1 cellular context compared by ENCODE assay signal in the genomic region with DNA sequence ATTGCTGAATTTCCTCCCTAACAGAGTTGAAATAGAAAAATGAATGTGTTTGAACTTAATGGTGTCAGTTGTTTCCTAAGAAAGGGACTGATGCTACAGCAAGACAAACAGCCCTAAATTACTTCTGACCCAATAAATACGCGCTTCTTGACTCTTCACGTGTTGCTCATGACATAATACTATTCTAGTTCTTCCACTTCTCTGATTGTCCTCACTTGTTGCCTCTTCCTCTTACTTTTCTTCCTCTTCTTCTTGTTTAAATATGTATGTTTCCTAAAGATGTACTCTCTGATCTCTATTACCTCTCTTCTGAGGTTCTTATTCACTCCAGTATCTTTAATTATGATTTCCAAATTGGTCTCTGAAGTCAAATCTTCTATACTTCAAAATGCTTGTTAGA.
TF ChIP-seq lines count a peak whose summit lies in the region.

No MANE protein-coding gene starts in this region.

TF ChIP-seq in K562, 482 proteins besides CTCF, POLR2A, EP300 and RAD21 (continued from another document):
- TF ChIP-seq, protein P1, sequence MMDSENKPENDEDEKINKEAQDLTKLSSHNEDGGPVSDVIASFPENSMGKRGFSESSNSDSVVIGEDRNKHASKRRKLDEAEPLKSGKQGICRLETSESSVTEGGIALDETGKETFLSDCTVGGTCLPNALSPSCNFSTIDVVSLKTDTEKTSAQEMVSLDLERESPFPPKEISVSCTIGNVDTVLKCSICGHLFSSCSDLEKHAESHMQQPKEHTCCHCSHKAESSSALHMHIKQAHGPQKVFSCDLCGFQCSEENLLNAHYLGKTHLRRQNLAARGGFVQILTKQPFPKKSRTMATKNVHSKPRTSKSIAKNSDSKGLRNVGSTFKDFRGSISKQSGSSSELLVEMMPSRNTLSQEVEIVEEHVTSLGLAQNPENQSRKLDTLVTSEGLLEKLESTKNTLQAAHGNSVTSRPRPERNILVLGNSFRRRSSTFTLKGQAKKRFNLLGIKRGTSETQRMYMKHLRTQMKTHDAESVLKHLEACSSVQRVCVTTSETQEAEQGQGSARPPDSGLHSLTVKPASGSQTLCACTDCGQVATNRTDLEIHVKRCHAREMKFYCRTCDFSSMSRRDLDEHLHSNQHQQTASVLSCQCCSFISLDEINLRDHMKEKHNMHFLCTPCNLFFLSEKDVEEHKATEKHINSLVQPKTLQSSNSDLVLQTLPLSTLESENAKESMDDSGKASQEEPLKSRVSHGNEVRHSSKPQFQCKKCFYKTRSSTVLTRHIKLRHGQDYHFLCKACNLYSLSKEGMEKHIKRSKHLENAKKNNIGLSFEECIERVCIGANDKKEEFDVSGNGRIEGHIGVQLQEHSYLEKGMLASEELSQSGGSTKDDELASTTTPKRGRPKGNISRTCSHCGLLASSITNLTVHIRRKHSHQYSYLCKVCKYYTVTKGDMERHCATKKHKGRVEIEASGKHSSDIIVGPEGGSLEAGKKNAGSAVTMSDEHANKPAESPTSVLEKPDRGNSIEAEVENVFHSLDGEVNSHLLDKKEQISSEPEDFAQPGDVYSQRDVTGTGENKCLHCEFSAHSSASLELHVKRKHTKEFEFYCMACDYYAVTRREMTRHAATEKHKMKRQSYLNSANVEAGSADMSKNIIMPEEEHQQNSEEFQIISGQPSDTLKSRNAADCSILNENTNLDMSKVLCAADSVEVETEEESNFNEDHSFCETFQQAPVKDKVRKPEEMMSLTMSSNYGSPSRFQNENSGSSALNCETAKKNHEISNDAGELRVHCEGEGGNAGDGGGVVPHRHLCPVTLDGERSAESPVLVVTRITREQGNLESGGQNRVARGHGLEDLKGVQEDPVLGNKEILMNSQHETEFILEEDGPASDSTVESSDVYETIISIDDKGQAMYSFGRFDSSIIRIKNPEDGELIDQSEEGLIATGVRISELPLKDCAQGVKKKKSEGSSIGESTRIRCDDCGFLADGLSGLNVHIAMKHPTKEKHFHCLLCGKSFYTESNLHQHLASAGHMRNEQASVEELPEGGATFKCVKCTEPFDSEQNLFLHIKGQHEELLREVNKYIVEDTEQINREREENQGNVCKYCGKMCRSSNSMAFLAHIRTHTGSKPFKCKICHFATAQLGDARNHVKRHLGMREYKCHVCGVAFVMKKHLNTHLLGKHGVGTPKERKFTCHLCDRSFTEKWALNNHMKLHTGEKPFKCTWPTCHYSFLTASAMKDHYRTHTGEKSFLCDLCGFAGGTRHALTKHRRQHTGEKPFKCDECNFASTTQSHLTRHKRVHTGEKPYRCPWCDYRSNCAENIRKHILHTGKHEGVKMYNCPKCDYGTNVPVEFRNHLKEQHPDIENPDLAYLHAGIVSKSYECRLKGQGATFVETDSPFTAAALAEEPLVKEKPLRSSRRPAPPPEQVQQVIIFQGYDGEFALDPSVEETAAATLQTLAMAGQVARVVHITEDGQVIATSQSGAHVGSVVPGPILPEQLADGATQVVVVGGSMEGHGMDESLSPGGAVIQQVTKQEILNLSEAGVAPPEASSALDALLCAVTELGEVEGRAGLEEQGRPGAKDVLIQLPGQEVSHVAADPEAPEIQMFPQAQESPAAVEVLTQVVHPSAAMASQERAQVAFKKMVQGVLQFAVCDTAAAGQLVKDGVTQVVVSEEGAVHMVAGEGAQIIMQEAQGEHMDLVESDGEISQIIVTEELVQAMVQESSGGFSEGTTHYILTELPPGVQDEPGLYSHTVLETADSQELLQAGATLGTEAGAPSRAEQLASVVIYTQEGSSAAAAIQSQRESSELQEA (IDR thresholded peaks at IDR 0.05; ENCODE audit: low read depth): no peak
- TF ChIP-seq ZNF143 (CRISPR knock-in tag; IDR thresholded peaks at IDR 0.05): no peak
- TF ChIP-seq MAFG (tag; conservative IDR thresholded peaks at IDR 0.05): no peak
- no peak for TF ChIP-seq ZNF584 (CRISPR knock-in tag; IDR thresholded peaks at IDR 0.05; ENCODE audit: low read depth)
- TF ChIP-seq, protein P2, sequence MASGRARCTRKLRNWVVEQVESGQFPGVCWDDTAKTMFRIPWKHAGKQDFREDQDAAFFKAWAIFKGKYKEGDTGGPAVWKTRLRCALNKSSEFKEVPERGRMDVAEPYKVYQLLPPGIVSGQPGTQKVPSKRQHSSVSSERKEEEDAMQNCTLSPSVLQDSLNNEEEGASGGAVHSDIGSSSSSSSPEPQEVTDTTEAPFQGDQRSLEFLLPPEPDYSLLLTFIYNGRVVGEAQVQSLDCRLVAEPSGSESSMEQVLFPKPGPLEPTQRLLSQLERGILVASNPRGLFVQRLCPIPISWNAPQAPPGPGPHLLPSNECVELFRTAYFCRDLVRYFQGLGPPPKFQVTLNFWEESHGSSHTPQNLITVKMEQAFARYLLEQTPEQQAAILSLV (tag; IDR thresholded peaks at IDR 0.05): no peak
- no peak for TF ChIP-seq ZNF324 (CRISPR knock-in tag; IDR thresholded peaks at IDR 0.05)
- TF ChIP-seq, protein P3, sequence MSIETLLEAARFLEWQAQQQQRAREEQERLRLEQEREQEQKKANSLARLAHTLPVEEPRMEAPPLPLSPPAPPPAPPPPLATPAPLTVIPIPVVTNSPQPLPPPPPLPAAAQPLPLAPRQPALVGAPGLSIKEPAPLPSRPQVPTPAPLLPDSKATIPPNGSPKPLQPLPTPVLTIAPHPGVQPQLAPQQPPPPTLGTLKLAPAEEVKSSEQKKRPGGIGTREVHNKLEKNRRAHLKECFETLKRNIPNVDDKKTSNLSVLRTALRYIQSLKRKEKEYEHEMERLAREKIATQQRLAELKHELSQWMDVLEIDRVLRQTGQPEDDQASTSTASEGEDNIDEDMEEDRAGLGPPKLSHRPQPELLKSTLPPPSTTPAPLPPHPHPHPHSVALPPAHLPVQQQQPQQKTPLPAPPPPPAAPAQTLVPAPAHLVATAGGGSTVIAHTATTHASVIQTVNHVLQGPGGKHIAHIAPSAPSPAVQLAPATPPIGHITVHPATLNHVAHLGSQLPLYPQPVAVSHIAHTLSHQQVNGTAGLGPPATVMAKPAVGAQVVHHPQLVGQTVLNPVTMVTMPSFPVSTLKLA (conservative IDR thresholded peaks at IDR 0.05): no peak
- TF ChIP-seq, protein P4, sequence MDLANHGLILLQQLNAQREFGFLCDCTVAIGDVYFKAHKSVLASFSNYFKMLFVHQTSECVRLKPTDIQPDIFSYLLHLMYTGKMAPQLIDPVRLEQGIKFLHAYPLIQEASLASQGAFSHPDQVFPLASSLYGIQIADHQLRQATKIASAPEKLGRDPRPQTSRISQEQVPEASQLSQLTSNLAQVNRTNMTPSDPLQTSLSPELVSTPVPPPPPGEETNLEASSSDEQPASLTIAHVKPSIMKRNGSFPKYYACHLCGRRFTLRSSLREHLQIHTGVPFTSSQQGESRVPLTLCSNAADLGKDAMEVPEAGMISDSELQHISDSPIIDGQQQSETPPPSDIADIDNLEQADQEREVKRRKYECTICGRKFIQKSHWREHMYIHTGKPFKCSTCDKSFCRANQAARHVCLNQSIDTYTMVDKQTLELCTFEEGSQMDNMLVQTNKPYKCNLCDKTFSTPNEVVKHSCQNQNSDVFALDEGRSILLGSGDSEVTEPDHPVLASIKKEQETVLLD (IDR thresholded peaks at IDR 0.05): no peak
- no peak for TF ChIP-seq ZNF124 (CRISPR knock-in tag; IDR thresholded peaks at IDR 0.05)
- TF ChIP-seq PHB2 (IDR thresholded peaks at IDR 0.05; ENCODE audit: low read depth): no peak
- no peak for TF ChIP-seq ZNF695 (CRISPR knock-in tag; IDR thresholded peaks at IDR 0.05)
- TF ChIP-seq, protein P5, sequence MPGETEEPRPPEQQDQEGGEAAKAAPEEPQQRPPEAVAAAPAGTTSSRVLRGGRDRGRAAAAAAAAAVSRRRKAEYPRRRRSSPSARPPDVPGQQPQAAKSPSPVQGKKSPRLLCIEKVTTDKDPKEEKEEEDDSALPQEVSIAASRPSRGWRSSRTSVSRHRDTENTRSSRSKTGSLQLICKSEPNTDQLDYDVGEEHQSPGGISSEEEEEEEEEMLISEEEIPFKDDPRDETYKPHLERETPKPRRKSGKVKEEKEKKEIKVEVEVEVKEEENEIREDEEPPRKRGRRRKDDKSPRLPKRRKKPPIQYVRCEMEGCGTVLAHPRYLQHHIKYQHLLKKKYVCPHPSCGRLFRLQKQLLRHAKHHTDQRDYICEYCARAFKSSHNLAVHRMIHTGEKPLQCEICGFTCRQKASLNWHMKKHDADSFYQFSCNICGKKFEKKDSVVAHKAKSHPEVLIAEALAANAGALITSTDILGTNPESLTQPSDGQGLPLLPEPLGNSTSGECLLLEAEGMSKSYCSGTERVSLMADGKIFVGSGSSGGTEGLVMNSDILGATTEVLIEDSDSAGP (CRISPR knock-in tag; IDR thresholded peaks at IDR 0.05): no peak
- no peak for TF ChIP-seq NUFIP1 (IDR thresholded peaks at IDR 0.05; ENCODE audit: partially characterized antibody)
